In genomic region chr6:44203955-44204354, GRCh38 we compare ENCODE assay signal across 1 cellular context.
TF ChIP-seq lines count a peak whose summit lies in the region.

No MANE protein-coding gene starts in this region.

TF ChIP-seq in K562, 482 proteins besides CTCF, POLR2A, EP300 and RAD21 (continued from another document):
- TF ChIP-seq PBX2 (CRISPR knock-in tag; IDR thresholded peaks at IDR 0.05; ENCODE audit: low read depth) (no peak), PBX2 (tag; conservative IDR thresholded peaks at IDR 0.05; ENCODE audit: low read depth) (peak; percentile 79), PHF21A (IDR thresholded peaks at IDR 0.05; ENCODE audit: borderline replicate concordance, low read depth) (no peak; the same call in 1 of the 2 replicates), ZNF318 (IDR thresholded peaks at IDR 0.05; ENCODE audit: borderline replicate concordance in 1 of 2, low read depth in 1 of 2) (peak in 1 of 2 experiments; percentile 75; a peak in 2 of 4 replicates), CSDE1 (IDR thresholded peaks at IDR 0.05) (no peak), RBM17 (IDR thresholded peaks at IDR 0.05; ENCODE audit: borderline replicate concordance, low read depth, low read length) (no peak), CGGBP1 (CRISPR knock-in tag; IDR thresholded peaks at IDR 0.05) (no peak), ZBTB17 (CRISPR knock-in tag; IDR thresholded peaks at IDR 0.05) (no peak), REST (CRISPR knock-in tag; IDR thresholded peaks at IDR 0.05; ENCODE audit: low read depth) (no peak), SREBF1 (IDR thresholded peaks at IDR 0.05; ENCODE audit: borderline replicate concordance, low read depth, low read length) (no peak), ZBTB8A (IDR thresholded peaks at IDR 0.05; ENCODE audit: partially characterized antibody) (no peak), CBX5 (IDR thresholded peaks at IDR 0.05; ENCODE audit: borderline replicate concordance, low read depth) (no peak), NFXL1 (CRISPR knock-in tag; IDR thresholded peaks at IDR 0.05) (no peak), DPF2 (IDR thresholded peaks at IDR 0.05) (peak; percentile 91), HNRNPL (IDR thresholded peaks at IDR 0.05; ENCODE audit: low read depth, low read length) (no peak), SRSF1 (IDR thresholded peaks at IDR 0.05; ENCODE audit: low read depth, low read length) (no peak), ZNF444 (CRISPR knock-in tag; IDR thresholded peaks at IDR 0.05) (no peak), FOXK2 (conservative IDR thresholded peaks at IDR 0.05 in 1 of 2, IDR thresholded peaks at IDR 0.05 in 1 of 2; ENCODE audit: low read depth in 2 of 2) (no peak), PHB2 (IDR thresholded peaks at IDR 0.05; ENCODE audit: low read depth) (no peak), DEAF1 (CRISPR knock-in tag; IDR thresholded peaks at IDR 0.05) (no peak), ZNF3 (CRISPR knock-in tag; IDR thresholded peaks at IDR 0.05) (no peak), CBFB (CRISPR knock-in tag; IDR thresholded peaks at IDR 0.05) (no peak), ETV1 (tag; conservative IDR thresholded peaks at IDR 0.05; ENCODE audit: low read depth) (0 out of 2 replicates have a peak, but pooled peaks have one; percentile 20), ZNF699 (CRISPR knock-in tag; IDR thresholded peaks at IDR 0.05; ENCODE audit: insufficient replicate concordance) (no peak), THRA (IDR thresholded peaks at IDR 0.05) (peak; percentile 67; the same call in 1 of the 2 replicates), ZNF644 (tag; IDR thresholded peaks at IDR 0.05; ENCODE audit: low read depth) (no peak)
